Comparison of ENCODE assay signal across 8 cellular contexts in the genomic region with DNA sequence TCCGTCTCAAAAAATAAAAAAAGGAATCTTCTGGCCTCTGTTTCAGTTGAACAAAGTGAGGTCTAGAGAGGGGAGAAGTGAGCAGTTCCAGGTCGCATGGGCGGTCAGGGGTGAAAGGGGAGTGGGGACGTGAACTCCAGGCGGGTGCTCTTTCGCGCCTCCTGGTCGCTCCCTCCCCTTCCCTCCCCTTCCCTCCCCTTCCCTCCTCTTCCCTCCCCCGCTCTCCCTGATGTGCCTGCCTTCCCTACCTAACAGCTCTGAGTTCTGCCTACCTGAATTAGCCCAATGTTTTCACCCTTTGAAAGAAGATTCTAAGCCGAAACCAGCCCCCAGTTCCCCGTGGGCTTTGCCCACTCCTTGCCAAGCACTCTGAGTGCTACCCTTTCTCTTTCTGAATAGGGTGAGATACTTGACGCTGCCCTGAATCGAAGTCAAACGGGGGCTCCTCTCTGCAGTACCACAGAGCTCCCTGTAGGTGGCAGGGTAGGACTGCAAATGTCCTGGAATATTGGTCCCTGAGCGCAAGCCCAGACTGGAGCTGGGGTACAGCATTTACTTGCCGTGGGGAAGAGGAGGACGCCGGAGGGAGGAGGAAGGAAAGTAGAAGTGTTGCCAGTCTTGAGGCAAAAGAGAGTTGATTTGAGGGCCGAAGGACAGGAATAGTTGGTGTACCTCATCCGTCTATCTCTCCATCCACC.
A peak's percentile ranks its signal among the peaks of the same experiment; 100 is the strongest.
DNase-seq lines count a peak whose midpoint lies in the region; ATAC-seq and TF ChIP-seq lines count a peak whose summit lies in the region.
"Not testable (repeated sequence)": the region's sequence is repeated elsewhere in the genome, so short reads cannot be mapped to it uniquely, and the experiment has no call there.

No MANE protein-coding gene starts in this region.

- WGBS in H9 (ENCODE audit: extremely low coverage, insufficient read length, low lambda C conversion rate), result no CpG with 5 or more reads among the region's 20 CpGs

- TF ChIP-seq CTCF in H9 (conservative IDR thresholded peaks at IDR 0.05) (peak; percentile 68), WI38 (IDR thresholded peaks at IDR 0.05; ENCODE audit: low read depth, low read length) (peak; percentile 49), omental fat pad (IDR thresholded peaks at IDR 0.05) (peak in 1 of 3 donors; percentile 4)

- H4K20me1 ChIP-seq in H9 (ENCODE audit: control insufficient read depth, insufficient read depth, insufficient read length), result not testable (repeated sequence)

- not testable (repeated sequence) for H3K27ac ChIP-seq in H9 (ENCODE audit: insufficient read length, low read depth, low read length)

- not testable (repeated sequence) for H4K8ac ChIP-seq in H9 (replicated peaks; ENCODE audit: insufficient read length, low read depth, low read length)

- H3K27me3 ChIP-seq in H9 (ENCODE audit: insufficient read depth, low read length); adipocyte (replicated peaks; ENCODE audit: control insufficient read depth, insufficient read depth, low read length): not testable (repeated sequence)

- not testable (repeated sequence) for H2AK5ac ChIP-seq in H9 (ENCODE audit: insufficient read length, low read length)

- H2BK12ac ChIP-seq in H9 (ENCODE audit: insufficient read length, low read depth, low read length), result not testable (repeated sequence)

- H3K9ac ChIP-seq in H9 (ENCODE audit: extremely low read depth, insufficient read length, low read length); adipocyte (ENCODE audit: low read length): not testable (repeated sequence)

- H2AFZ ChIP-seq in H9 (ENCODE audit: low read length), result not testable (repeated sequence)

- not testable (repeated sequence) for H3K23me2 ChIP-seq in H9 (ENCODE audit: insufficient read length, low read depth, low read length, poor library complexity, severe bottlenecking)

- H3K79me2 ChIP-seq in H9 (ENCODE audit: insufficient read depth, low read length), result not testable (repeated sequence)

- H3K4me2 ChIP-seq in H9 (ENCODE audit: insufficient read depth, insufficient read length, low read length), result peak overlapping the region; percentile 16

- H3K27me3 Mint-ChIP-seq in H9 (ENCODE audit: low read depth), result not testable (repeated sequence)
- peaks cover 11% of the 10 kb centered on the region for H3K27me3 Mint-ChIP-seq in stimulated activated naive CD8-positive, alpha-beta T cell treated with anti-CD3 and anti-CD28 coated beads, Interleukin-15, amount 100 ng/mL, for 72 hours

- not testable (repeated sequence) for H3T11ph ChIP-seq in H9 (ENCODE audit: low read length)

- H3K23ac ChIP-seq in H9 (ENCODE audit: insufficient read length, low read depth, low read length), result not testable (repeated sequence)

- not testable (repeated sequence) for H2BK15ac ChIP-seq in H9 (ENCODE audit: low read depth, low read length)

- H3K56ac ChIP-seq in H9 (ENCODE audit: insufficient read length, low read depth, low read length), result not testable (repeated sequence)

- DNase-seq in DMS153 (lab: John Stamatoyannopoulos, UW) (peak; percentile 21), H9 (peak; percentile 28), NCI-H2227 (lab: John Stamatoyannopoulos, UW; ENCODE audit: unreplicated experiment) (peak; percentile 66), adipocyte (ENCODE audit: low read depth) (peak; percentile 9)
- DNase-seq in Right ventricle myocardium inferior (ENCODE audit: missing footprints); omental fat pad (ENCODE audit: low spot score): not testable (repeated sequence)
- peak; percentile 57 to 59 for DNase-seq in stimulated activated naive CD8-positive, alpha-beta T cell treated with anti-CD3 and anti-CD28 coated beads, Interleukin-15, amount 100 ng/mL, for 72 hours

- not testable (repeated sequence) for H3K36me3 Mint-ChIP-seq in H9 (ENCODE audit: insufficient read depth in 1 of 3, low read depth in 3 of 3)

- intact Hi-C loops in Right ventricle myocardium inferior (cut with DNase I), result not testable (repeated sequence)

- not testable (repeated sequence) for H3K14ac ChIP-seq in H9 (ENCODE audit: insufficient read depth, low read length)

- not testable (repeated sequence) for H3K9me3 Mint-ChIP-seq in H9; stimulated activated naive CD8-positive, alpha-beta T cell treated with anti-CD3 and anti-CD28 coated beads, Interleukin-15, amount 100 ng/mL, for 72 hours

- H3K4me3 Mint-ChIP-seq in H9, result peak overlapping the region; percentile 59 to 73
- not testable (repeated sequence) for H3K4me3 Mint-ChIP-seq in stimulated activated naive CD8-positive, alpha-beta T cell treated with anti-CD3 and anti-CD28 coated beads, Interleukin-15, amount 100 ng/mL, for 72 hours

- ATAC-seq in Right ventricle myocardium inferior, result peak; percentile 73
- peak; percentile 84 for ATAC-seq in omental fat pad (ENCODE audit: low FRiP score)
- peak; percentile 70 for ATAC-seq in stimulated activated naive CD8-positive, alpha-beta T cell treated with anti-CD3 and anti-CD28 coated beads, Interleukin-15, amount 100 ng/mL, for 72 hours

- H2BK5ac ChIP-seq in H9 (ENCODE audit: insufficient read length, low read length), result not testable (repeated sequence)

- not testable (repeated sequence) for H3K9me3 ChIP-seq in H9 (ENCODE audit: control insufficient read depth, low read depth, low read length); adipocyte (ENCODE audit: control insufficient read depth, low read length)

- not testable (repeated sequence) for H3K4me3 ChIP-seq in WI38 (ENCODE audit: low read depth, low read length); adipocyte (ENCODE audit: low read length)

- H2BK120ac ChIP-seq in H9 (ENCODE audit: low read depth, low read length, poor library complexity, severe bottlenecking), result not testable (repeated sequence)

- H3K4ac ChIP-seq in H9 (ENCODE audit: low read depth, low read length), result not testable (repeated sequence)

- not testable (repeated sequence) for H2BK20ac ChIP-seq in H9 (ENCODE audit: low read depth, low read length, poor library complexity, severe bottlenecking)

- H4K91ac ChIP-seq in H9 (ENCODE audit: insufficient read length, low read depth, low read length), result not testable (repeated sequence)

- not testable (repeated sequence) for H3K18ac ChIP-seq in H9 (ENCODE audit: insufficient read length, low read depth, low read length)

- not testable (repeated sequence) for H3K36me3 ChIP-seq in adipocyte (ENCODE audit: control insufficient read depth, insufficient read depth, low read length, severe bottlenecking)

- not testable (repeated sequence) for H3K4me1 ChIP-seq in H9 (ENCODE audit: insufficient read depth, low read length); adipocyte (ENCODE audit: control insufficient read depth, insufficient read depth, low read length)

- H3K79me1 ChIP-seq in H9 (ENCODE audit: insufficient read depth, low read depth, low read length, poor library complexity, severe bottlenecking), result not testable (repeated sequence)

- H3K4me1 Mint-ChIP-seq in H9, result not testable (repeated sequence)
- peaks cover 19% of the 10 kb centered on the region for H3K4me1 Mint-ChIP-seq in stimulated activated naive CD8-positive, alpha-beta T cell treated with anti-CD3 and anti-CD28 coated beads, Interleukin-15, amount 100 ng/mL, for 72 hours

- peak overlapping the region in 1 of 3 experiments; percentile 90; a peak in 1 of 7 replicates for H3K27ac Mint-ChIP-seq in H9
- H3K27ac Mint-ChIP-seq in stimulated activated naive CD8-positive, alpha-beta T cell treated with anti-CD3 and anti-CD28 coated beads, Interleukin-15, amount 100 ng/mL, for 72 hours, result peak overlapping the region; percentile 79 to 89

- H4K5ac ChIP-seq in H9 (ENCODE audit: insufficient read length, low read depth, low read length), result not testable (repeated sequence)
